ENCODE assay signal across 34 cellular contexts in genomic region chr16:4591191-4591590, GRCh38. TPM values are rescaled to one million over a fixed set of nuclear protein-coding genes. Genes with fewer than 3 reads are reported as not detected.
"Had no signal": no experiment of that assay in that cellular context is flagged by ENCODE, and none has a peak within 500 bp of the region (broad histone marks: within the 10 kb centered on the region; RNA-seq: fewer than 3 reads in every experiment).

No MANE protein-coding gene starts in this region.

- DNase-seq: activated CD4-positive, alpha-beta T cell treated with anti-CD3 and anti-CD28 coated beads for 4 hours; activated CD4-positive, alpha-beta T cell treated with anti-CD3 and anti-CD28 coated beads, Interleukin-2, amount 50 U/mL, for 4 hours; activated CD4-positive, CD25-positive, alpha-beta regulatory T cell; activated CD8-positive, alpha-beta memory T cell treated with anti-CD3 and anti-CD28 coated beads for 24 hours; activated effector memory CD4-positive, alpha-beta T cell treated with anti-CD3 and anti-CD28 coated beads, Interleukin-2, amount 50 U/mL, for 16 hours; activated naive CD4-positive, alpha-beta T cell treated with anti-CD3 and anti-CD28 coated beads for 36 hours; activated naive CD8-positive, alpha-beta T cell treated with anti-CD3 and anti-CD28 coated beads for 36 hours; adrenal gland; aorta; body of pancreas; cerebellar nuclear complex; colonic mucosa; effector CD8-positive, alpha-beta T cell; left ventricle myocardium inferior; naive thymus-derived CD4-positive, alpha-beta T cell; nucleus accumbens; psoas muscle; stimulated activated CD4-positive, alpha-beta T cell treated with anti-CD3 and anti-CD28 coated beads, Interleukin-15, amount 100 ng/mL, for 24 hours; stimulated activated CD4-positive, alpha-beta T cell treated with anti-CD3 and anti-CD28 coated beads, Interleukin-2, amount 100 ng/mL, for 24 hours; stimulated activated naive CD4-positive, alpha-beta T cell; tibial artery had no signal

- H3K4me3 ChIP-seq: adrenal gland, body of pancreas, colonic mucosa, left ventricle myocardium inferior, lung, psoas muscle, right atrium auricular region, smooth muscle cell, suprapubic skin, tibial artery had no signal

- H3K27me3 ChIP-seq: adrenal gland, body of pancreas, colonic mucosa, right atrium auricular region, suprapubic skin had no signal

- H3K9ac ChIP-seq: parathyroid adenoma had no signal

- ATAC-seq: body of pancreas; naive thymus-derived CD4-positive, alpha-beta T cell; psoas muscle had no signal

- FAIRE-seq: frontal cortex, islet of Langerhans had no signal

- H3K4me1 ChIP-seq: adrenal gland, body of pancreas, colonic mucosa, left ventricle myocardium inferior, parathyroid adenoma, psoas muscle, right atrium auricular region, suprapubic skin, tibial artery had no signal

- H3K4me2 ChIP-seq: smooth muscle cell had no signal

- H3K79me2 ChIP-seq: parathyroid adenoma had no signal

- H3K36me3 ChIP-seq: adrenal gland, colonic mucosa, left ventricle myocardium inferior, right atrium auricular region, suprapubic skin, tibial artery had no signal

- H3K27ac Mint-ChIP-seq: activated naive CD4-positive, alpha-beta T cell treated with anti-CD3 and anti-CD28 coated beads for 36 hours; activated naive CD8-positive, alpha-beta T cell treated with anti-CD3 and anti-CD28 coated beads for 36 hours; activated T-helper 1 cell treated with anti-CD3 and anti-CD28 coated beads, Interleukin-12 subunit alpha, Interleukin-12 subunit beta, Interleukin-2, Interleukin-4 antibody, amounts not matched to agents 30 ng/mL and 10 ng/mL and 1 ng/mL, durations not matched to agents 14 hours and 24 hours and 36 hours; mesothelial cell of epicardium; naive thymus-derived CD4-positive, alpha-beta T cell; T-helper 2 cell treated with Interferon-gamma antibody and Interleukin-4, amounts not matched to agents 5 μg/mL and 100 μg/mL, for 36 hours had no signal

- H3K9me3 Mint-ChIP-seq: activated naive CD4-positive, alpha-beta T cell treated with anti-CD3 and anti-CD28 coated beads for 36 hours; activated T-helper 1 cell treated with anti-CD3 and anti-CD28 coated beads, Interleukin-12 subunit alpha, Interleukin-12 subunit beta, Interleukin-2, Interleukin-4 antibody, amounts not matched to agents 30 ng/mL and 10 ng/mL and 1 ng/mL, durations not matched to agents 14 hours and 24 hours and 36 hours; mesothelial cell of epicardium; T-helper 2 cell treated with Interferon-gamma antibody and Interleukin-4, amounts not matched to agents 5 μg/mL and 100 μg/mL, for 36 hours had no signal

- H2AFZ ChIP-seq: parathyroid adenoma had no signal

- H3K9me3 ChIP-seq: adrenal gland, body of pancreas, colonic mucosa, psoas muscle, suprapubic skin, tibial artery had no signal

- H3K4me3 Mint-ChIP-seq: activated naive CD4-positive, alpha-beta T cell treated with anti-CD3 and anti-CD28 coated beads for 36 hours; activated naive CD8-positive, alpha-beta T cell treated with anti-CD3 and anti-CD28 coated beads for 36 hours; activated T-helper 1 cell treated with anti-CD3 and anti-CD28 coated beads, Interleukin-12 subunit alpha, Interleukin-12 subunit beta, Interleukin-2, Interleukin-4 antibody, amounts not matched to agents 30 ng/mL and 10 ng/mL and 1 ng/mL, durations not matched to agents 14 hours and 24 hours and 36 hours; mesothelial cell of epicardium; naive thymus-derived CD4-positive, alpha-beta T cell; T-helper 2 cell treated with Interferon-gamma antibody and Interleukin-4, amounts not matched to agents 5 μg/mL and 100 μg/mL, for 36 hours had no signal

- H3K4me1 Mint-ChIP-seq: activated naive CD8-positive, alpha-beta T cell treated with anti-CD3 and anti-CD28 coated beads for 36 hours; mesothelial cell of epicardium had no signal

- H3K27ac ChIP-seq: adrenal gland, body of pancreas, colonic mucosa, left ventricle myocardium inferior, parathyroid adenoma, psoas muscle, right atrium auricular region, suprapubic skin, tibial artery had no signal

- H3K27me3 Mint-ChIP-seq: activated naive CD8-positive, alpha-beta T cell treated with anti-CD3 and anti-CD28 coated beads for 36 hours had no signal

- H3K36me3 Mint-ChIP-seq: activated naive CD8-positive, alpha-beta T cell treated with anti-CD3 and anti-CD28 coated beads for 36 hours; mesothelial cell of epicardium had no signal

RNA-seq across cellular contexts. Expression of gene C16orf96, which starts 35.1 kb away (rescaled TPM):
- total RNA-seq: activated T-helper 1 cell treated with anti-CD3 and anti-CD28 coated beads, Interleukin-12 subunit alpha, Interleukin-12 subunit beta, Interleukin-2, Interleukin-4 antibody, amounts not matched to agents 30 ng/mL and 10 ng/mL and 1 ng/mL, durations not matched to agents 14 hours and 24 hours and 36 hours; dermis microvascular lymphatic vessel endothelial cell; epithelial cell of proximal tubule; ureter had no signal
- polyA plus RNA-seq: aorta; naive thymus-derived CD4-positive, alpha-beta T cell; smooth muscle cell had no signal
